ENCODE assay signal across 20 cellular contexts in the genomic region with DNA sequence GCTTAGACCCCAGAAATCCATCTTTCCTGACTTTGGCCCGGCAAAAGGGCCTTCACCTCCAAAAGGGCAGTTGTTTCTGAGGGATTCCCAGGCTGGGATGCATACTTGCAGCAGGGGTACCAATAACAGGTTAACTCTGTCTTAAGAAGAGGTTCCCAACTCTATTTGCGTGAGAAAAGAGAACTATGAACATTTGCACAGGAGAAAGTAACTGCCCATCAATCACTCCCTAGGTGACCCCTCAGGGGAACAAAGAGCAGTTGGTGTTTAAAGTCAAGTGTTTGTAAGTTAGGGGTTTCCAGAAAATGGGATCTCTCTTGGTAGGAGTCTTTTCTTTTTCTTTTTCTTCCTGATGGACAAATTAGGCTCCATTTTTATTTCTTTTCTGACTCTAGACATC.
"Had no signal": no experiment of that assay in that cellular context is flagged by ENCODE, and none has a peak within 500 bp of the region (broad histone marks: within the 10 kb centered on the region; RNA-seq: fewer than 3 reads in every experiment).

No MANE protein-coding gene starts in this region.

- H3K4me1 Mint-ChIP-seq: T-cell had no signal

- H3K9me3 Mint-ChIP-seq: T-cell had no signal

- H3K9me3 ChIP-seq: SK-N-SH had no signal

- H3K27ac Mint-ChIP-seq: T-cell had no signal

- H3K4me3 Mint-ChIP-seq: T-cell had no signal

- DNase-seq: KBM-7, MV-4-11, NCI-H1048, NCI-H1105, NCI-H1436 treated with DMSO at 0.1 percent for 48 hours, NCI-H1694, NCI-H187 treated with DMSO at 0.1 percent for 48 hours, NCI-H2029 treated with DMSO at 0.1 percent for 48 hours, NCI-H2171 treated with DMSO at 0.1 percent for 48 hours, NCI-H345, NCI-H524, NCI-H526 treated with DMSO at 0.1 percent for 48 hours, NCI-H774, PC-3, SHP77, SK-N-SH, SW 1271, T-cell had no signal

- H3K36me3 Mint-ChIP-seq: T-cell had no signal

- H3K27ac ChIP-seq: RWPE1 had no signal

- ATAC-seq: Panc1, PC-3, T-cell had no signal
